Comparison of ENCODE assay signal across 13 cellular contexts in the genomic region with DNA sequence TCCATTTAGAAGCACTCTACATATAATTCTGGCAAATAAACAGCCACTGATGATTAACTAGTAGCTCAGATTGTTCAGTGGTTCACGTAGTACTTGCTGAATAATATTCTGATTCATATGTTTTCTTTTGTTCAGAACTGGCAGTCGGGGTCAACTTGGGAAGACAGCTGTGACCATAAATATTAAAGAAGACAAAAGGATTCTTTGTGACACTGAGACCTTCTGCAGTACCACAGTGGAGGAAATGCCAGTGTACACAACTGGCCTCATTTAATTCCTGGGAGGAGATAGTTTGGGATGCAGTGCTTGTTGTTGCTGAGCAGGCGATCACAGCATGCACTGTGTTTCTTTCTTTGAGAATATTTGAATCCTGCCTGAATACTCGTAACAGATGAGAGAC. TPM values are rescaled to one million over a fixed set of nuclear protein-coding genes. Genes with fewer than 3 reads are reported as not detected.
DNase-seq lines count a peak whose midpoint lies in the region; ATAC-seq and TF ChIP-seq lines count a peak whose summit lies in the region.
"Had no signal": no experiment of that assay in that cellular context is flagged by ENCODE, and none has a peak within 500 bp of the region (broad histone marks: within the 10 kb centered on the region; RNA-seq: fewer than 3 reads in every experiment).

No MANE protein-coding gene starts in this region.

- DNase-seq in EH (ENCODE audit: low read depth) (peak; percentile 63), SW480 (ENCODE audit: low spot score) (peak; percentile 34), foreskin fibroblast (peak; percentile 58 to 66), psoas muscle (no peak), Kasumi-1 (lab: John Stamatoyannopoulos, UW) (no peak), NCI-H526 (lab: John Stamatoyannopoulos, UW) (no peak)
- DNase-seq in effector memory CD4-positive, alpha-beta T cell: no peak
- DNase-seq: activated CD4-positive, alpha-beta T cell treated with anti-CD3 and anti-CD28 coated beads, Interleukin-2, amount 50 U/mL, for 1 hour; activated gamma-delta T cell treated with Interleukin-2 at 50 U/mL for 16 hours; NCI-H1694 treated with DMSO at 0.1 percent for 48 hours; NK-92 treated with Interleukin-12 subunit alpha and Interleukin-12 subunit beta, amount 100 ng/mL, for 24 hours had no signal

- TF ChIP-seq CTCF in foreskin fibroblast (IDR thresholded peaks at IDR 0.05; ENCODE audit: low read depth, low read length) (no peak), psoas muscle (IDR thresholded peaks at IDR 0.05) (no peak)

- peak overlapping the region; percentile 72 for H3K27ac ChIP-seq in psoas muscle
- no peak overlapping the region for H3K27ac ChIP-seq in effector memory CD4-positive, alpha-beta T cell (ENCODE audit: insufficient read depth, low read length, poor library complexity, severe bottlenecking)
- H3K27ac ChIP-seq: BLaER1 treated with 17β-estradiol and CSF1 and Interleukin-3, amounts not matched to agents 10 nM and 100 nM had no signal

- 55 to 62% (median 56%) methylated on average over 4 of the region's 4 CpGs for WGBS in psoas muscle, 3 donors

- no peaks in the 10 kb centered on the region for H3K9me3 ChIP-seq in psoas muscle
- no peaks in the 10 kb centered on the region for H3K9me3 ChIP-seq in effector memory CD4-positive, alpha-beta T cell (ENCODE audit: control insufficient read depth, low read length)

- H3K27me3 ChIP-seq in psoas muscle (ENCODE audit: insufficient read depth in 3 of 3, low read length in 2 of 3): no peaks in the 10 kb centered on the region
- no peaks in the 10 kb centered on the region for H3K27me3 ChIP-seq in effector memory CD4-positive, alpha-beta T cell (replicated peaks; ENCODE audit: control insufficient read depth, insufficient read depth, low read length, poor library complexity, severe bottlenecking)
- H3K27me3 ChIP-seq: BLaER1 treated with 17β-estradiol and CSF1 and Interleukin-3, amounts not matched to agents 10 nM and 100 nM had no signal

- intact Hi-C loops in psoas muscle (cut with DNase I): no loop called here

- ATAC-seq in psoas muscle: peak; percentile 48 to 74 (median 60)
- no peak for ATAC-seq in GM18907 (IDR thresholded peaks at IDR 0.05; ENCODE audit: unreplicated experiment)

- peaks cover 9% of the 10 kb centered on the region for H3K4me1 ChIP-seq in psoas muscle
- H3K4me1 ChIP-seq in effector memory CD4-positive, alpha-beta T cell (ENCODE audit: control insufficient read depth, insufficient read depth, low read length, poor library complexity, severe bottlenecking): no peaks in the 10 kb centered on the region

- H3K4me3 ChIP-seq in foreskin fibroblast (ENCODE audit: low read depth in 1 of 2, low read length in 2 of 2) (no peak overlapping the region), psoas muscle (no peak overlapping the region)
- H3K4me3 ChIP-seq in effector memory CD4-positive, alpha-beta T cell (ENCODE audit: insufficient read depth, low read depth, low read length, poor library complexity, severe bottlenecking): no peak overlapping the region
- H3K4me3 ChIP-seq: BLaER1 treated with 17β-estradiol and CSF1 and Interleukin-3, amounts not matched to agents 10 nM and 100 nM had no signal

- peaks cover 0 to 44% of the 10 kb centered on the region in 2 donors for H3K36me3 ChIP-seq in psoas muscle (ENCODE audit: insufficient read depth in 1 of 2, low read depth in 1 of 2)
- H3K36me3 ChIP-seq in effector memory CD4-positive, alpha-beta T cell (ENCODE audit: control insufficient read depth, insufficient read depth, low read length): no peaks in the 10 kb centered on the region

RNA-seq across cellular contexts. Expression of a gene that starts 26.6 kb away (rescaled TPM):
- under 1 TPM; 0.39 to 0.79 (median 0.57) TPM for total RNA-seq in psoas muscle
- 1 to 10 TPM in 1 of 3 donors, under 1 TPM in 2; 0.17 to 2.7 (median 0.38) TPM for polyA plus RNA-seq in psoas muscle

Comparison
In these comparisons a context has a peak if more than half of its experiments do, and no peak if none do; other contexts are left out.
1. DNase-seq: peak in EH (single experiment), SW480 (single experiment) and foreskin fibroblast (2 of 2); none in psoas muscle (0 of 2), Kasumi-1 (0 of 2), effector memory CD4-positive, alpha-beta T cell (0 of 3) and NCI-H526 (0 of 2).